Comparison of ENCODE assay signal across 17 cellular contexts in genomic region chr19:19513671-19514070, GRCh38. TPM values are rescaled to one million over a fixed set of nuclear protein-coding genes. Genes with fewer than 3 reads are reported as not detected.
DNase-seq lines count a peak whose midpoint lies in the region; ATAC-seq and TF ChIP-seq lines count a peak whose summit lies in the region.
"Had no signal": no experiment of that assay in that cellular context is flagged by ENCODE, and none has a peak within 500 bp of the region (broad histone marks: within the 10 kb centered on the region; RNA-seq: fewer than 3 reads in every experiment).

No MANE protein-coding gene starts in this region.

- TF ChIP-seq CTCF in CD4-positive, alpha-beta T cell (IDR thresholded peaks at IDR 0.05), result no peak

- peak overlapping the region; percentile 43 to 46 for H3K4me3 ChIP-seq in muscle layer of colon (ENCODE audit: low read depth in 1 of 2, low read length in 2 of 2)
- H3K4me3 ChIP-seq: left lung, right lobe of liver had no signal

- no peak overlapping the region for H3K27ac Mint-ChIP-seq in CD4-positive, alpha-beta T cell
- no peak overlapping the region for H3K27ac Mint-ChIP-seq in activated T-helper 2 cell treated with anti-CD3 and anti-CD28 coated beads, Interferon-gamma antibody, Interleukin-2, Interleukin-4, amounts not matched to agents 10 μg/mL and 5 μg/mL and 100 μg/mL, durations not matched to agents 14 hours and 24 hours and 36 hours
- no peak overlapping the region for H3K27ac Mint-ChIP-seq in stimulated activated memory B cell treated with anti-CD40 and anti-IgM and Interleukin-4, amounts not matched to agents 10 μg/mL and 1 μg/mL and 100 μg/mL, for 72 hours
- H3K27ac Mint-ChIP-seq: activated T-helper 17 cell treated with anti-CD3 and anti-CD28 coated beads, Interleukin-2, amount 50 U/mL, for 72 hours had no signal

- DNase-seq in CD4-positive, alpha-beta T cell, result no peak
- no peak for DNase-seq in activated T-helper 2 cell treated with anti-CD3 and anti-CD28 coated beads, Interferon-gamma antibody, Interleukin-2, Interleukin-4, amounts not matched to agents 10 μg/mL and 5 μg/mL and 100 μg/mL, durations not matched to agents 14 hours and 24 hours and 36 hours (ENCODE audit: low spot score)
- DNase-seq in SKM-1 treated with dmso at 0.1 percent for 144 hours (lab: John Stamatoyannopoulos, UW; ENCODE audit: unreplicated experiment) (no peak), NCI-H2196 treated with DMSO at 0.1 percent for 48 hours (lab: John Stamatoyannopoulos, UW; ENCODE audit: unreplicated experiment) (no peak), SIG-M5 treated with dmso at 0.1 percent for 504 hours (lab: John Stamatoyannopoulos, UW; ENCODE audit: unreplicated experiment) (no peak)
- DNase-seq: central memory CD4-positive, alpha-beta T cell; DMS79 treated with DMSO at 0.1 percent for 48 hours; GOT3; NCI-H1417; NCI-H526 treated with DMSO at 0.1 percent for 48 hours had no signal

- peak overlapping the region; percentile 62 for H3K4me3 Mint-ChIP-seq in CD4-positive, alpha-beta T cell
- peak overlapping the region; percentile 39 for H3K4me3 Mint-ChIP-seq in activated T-helper 2 cell treated with anti-CD3 and anti-CD28 coated beads, Interferon-gamma antibody, Interleukin-2, Interleukin-4, amounts not matched to agents 10 μg/mL and 5 μg/mL and 100 μg/mL, durations not matched to agents 14 hours and 24 hours and 36 hours (ENCODE audit: low read depth)
- H3K4me3 Mint-ChIP-seq in stimulated activated memory B cell treated with anti-CD40 and anti-IgM and Interleukin-4, amounts not matched to agents 10 μg/mL and 1 μg/mL and 100 μg/mL, for 72 hours, result peak overlapping the region; percentile 50
- H3K4me3 Mint-ChIP-seq: activated T-helper 17 cell treated with anti-CD3 and anti-CD28 coated beads, Interleukin-2, amount 50 U/mL, for 72 hours had no signal

- H3K9ac ChIP-seq in muscle layer of colon (ENCODE audit: low read length), result no peak overlapping the region

- H3K9me3 Mint-ChIP-seq in CD4-positive, alpha-beta T cell, result no peaks in the 10 kb centered on the region
- H3K9me3 Mint-ChIP-seq in activated T-helper 2 cell treated with anti-CD3 and anti-CD28 coated beads, Interferon-gamma antibody, Interleukin-2, Interleukin-4, amounts not matched to agents 10 μg/mL and 5 μg/mL and 100 μg/mL, durations not matched to agents 14 hours and 24 hours and 36 hours, result no peaks in the 10 kb centered on the region
- H3K9me3 Mint-ChIP-seq in stimulated activated memory B cell treated with anti-CD40 and anti-IgM and Interleukin-4, amounts not matched to agents 10 μg/mL and 1 μg/mL and 100 μg/mL, for 72 hours, result no peaks in the 10 kb centered on the region
- H3K9me3 Mint-ChIP-seq: activated T-helper 17 cell treated with anti-CD3 and anti-CD28 coated beads, Interleukin-2, amount 50 U/mL, for 72 hours had no signal

- no peaks in the 10 kb centered on the region for H3K27me3 ChIP-seq in CD4-positive, alpha-beta T cell (ENCODE audit: control insufficient read depth, insufficient read depth, low read length)
- H3K27me3 ChIP-seq in muscle layer of colon (ENCODE audit: control insufficient read depth in 1 of 2, insufficient read depth in 2 of 2, low read length in 2 of 2), result no peaks in the 10 kb centered on the region
- H3K27me3 ChIP-seq: left lung, right lobe of liver, transverse colon had no signal

- peaks cover 14% of the 10 kb centered on the region for H3K4me1 ChIP-seq in muscle layer of colon (ENCODE audit: insufficient read depth, low read length)

- no peaks in the 10 kb centered on the region for H3K27me3 Mint-ChIP-seq in CD4-positive, alpha-beta T cell
- no peaks in the 10 kb centered on the region for H3K27me3 Mint-ChIP-seq in activated T-helper 2 cell treated with anti-CD3 and anti-CD28 coated beads, Interferon-gamma antibody, Interleukin-2, Interleukin-4, amounts not matched to agents 10 μg/mL and 5 μg/mL and 100 μg/mL, durations not matched to agents 14 hours and 24 hours and 36 hours (ENCODE audit: low read depth)
- H3K27me3 Mint-ChIP-seq in stimulated activated memory B cell treated with anti-CD40 and anti-IgM and Interleukin-4, amounts not matched to agents 10 μg/mL and 1 μg/mL and 100 μg/mL, for 72 hours, result no peaks in the 10 kb centered on the region
- H3K27me3 Mint-ChIP-seq: activated T-helper 17 cell treated with anti-CD3 and anti-CD28 coated beads, Interleukin-2, amount 50 U/mL, for 72 hours had no signal

- POLR2A ChIA-PET in CD4-positive, alpha-beta T cell (lab: Charles Lee), result interaction anchor here (1.1 kb wide), 1 partner anchor 352 kb away, joined by 3 read pairs; the partner anchor contains the start of gene ZNF253

- ATAC-seq in CD4-positive, alpha-beta T cell (ENCODE audit: poor library complexity), result no peak
- no peak for ATAC-seq in stimulated activated memory B cell treated with anti-CD40 and anti-IgM and Interleukin-4, amounts not matched to agents 10 μg/mL and 1 μg/mL and 100 μg/mL, for 72 hours
- ATAC-seq: activated T-helper 17 cell treated with anti-CD3 and anti-CD28 coated beads, Interleukin-2, amount 50 U/mL, for 72 hours; HepG2 had no signal

- H3K4me1 Mint-ChIP-seq in CD4-positive, alpha-beta T cell (ENCODE audit: low read depth), result peaks cover 22% of the 10 kb centered on the region
- no peaks in the 10 kb centered on the region for H3K4me1 Mint-ChIP-seq in activated T-helper 2 cell treated with anti-CD3 and anti-CD28 coated beads, Interferon-gamma antibody, Interleukin-2, Interleukin-4, amounts not matched to agents 10 μg/mL and 5 μg/mL and 100 μg/mL, durations not matched to agents 14 hours and 24 hours and 36 hours (ENCODE audit: low read depth)
- peaks cover 12% of the 10 kb centered on the region for H3K4me1 Mint-ChIP-seq in stimulated activated memory B cell treated with anti-CD40 and anti-IgM and Interleukin-4, amounts not matched to agents 10 μg/mL and 1 μg/mL and 100 μg/mL, for 72 hours
- H3K4me1 Mint-ChIP-seq: activated T-helper 17 cell treated with anti-CD3 and anti-CD28 coated beads, Interleukin-2, amount 50 U/mL, for 72 hours had no signal

- H3K9me3 ChIP-seq in CD4-positive, alpha-beta T cell (ENCODE audit: control insufficient read depth, low read length), result no peaks in the 10 kb centered on the region
- H3K9me3 ChIP-seq in muscle layer of colon (ENCODE audit: low read length), result no peaks in the 10 kb centered on the region
- H3K9me3 ChIP-seq: right lobe of liver, transverse colon had no signal

- H3K36me3 ChIP-seq in muscle layer of colon (ENCODE audit: insufficient read depth, low read length), result no peaks in the 10 kb centered on the region
- H3K36me3 ChIP-seq: left lung, right lobe of liver, transverse colon had no signal

- CTCF ChIA-PET in CD4-positive, alpha-beta T cell (lab: Charles Lee), result no interaction called here

- no peak overlapping the region for H3K27ac ChIP-seq in CD4-positive, alpha-beta T cell (ENCODE audit: low read depth, low read length)
- H3K27ac ChIP-seq in muscle layer of colon (ENCODE audit: low read depth, low read length), result peak overlapping the region; percentile 70
- H3K27ac ChIP-seq: left lung, right lobe of liver had no signal

- H3K36me3 Mint-ChIP-seq in CD4-positive, alpha-beta T cell (ENCODE audit: low read depth), result peaks cover 9% of the 10 kb centered on the region
- peaks cover 17% of the 10 kb centered on the region for H3K36me3 Mint-ChIP-seq in activated T-helper 2 cell treated with anti-CD3 and anti-CD28 coated beads, Interferon-gamma antibody, Interleukin-2, Interleukin-4, amounts not matched to agents 10 μg/mL and 5 μg/mL and 100 μg/mL, durations not matched to agents 14 hours and 24 hours and 36 hours (ENCODE audit: low read depth)
- H3K36me3 Mint-ChIP-seq in stimulated activated memory B cell treated with anti-CD40 and anti-IgM and Interleukin-4, amounts not matched to agents 10 μg/mL and 1 μg/mL and 100 μg/mL, for 72 hours, result no peaks in the 10 kb centered on the region

- intact Hi-C loops in CD4-positive, alpha-beta T cell (cut with DNase I, micrococcal nuclease), result no loop called here
- intact Hi-C loops in activated T-helper 2 cell treated with anti-CD3 and anti-CD28 coated beads, Interferon-gamma antibody, Interleukin-2, Interleukin-4, amounts not matched to agents 10 μg/mL and 5 μg/mL and 100 μg/mL, durations not matched to agents 14 hours and 24 hours and 36 hours (cut with micrococcal nuclease), result no loop called here

RNA-seq across cellular contexts. Expression of gene TSSK6, which starts 1.7 kb away (rescaled TPM):
- 1 to 10 TPM; 3.4 to 5.5 TPM for total RNA-seq in CD4-positive, alpha-beta T cell
- 2.6 and 2.9 TPM in 2 replicates for total RNA-seq in activated T-helper 2 cell treated with anti-CD3 and anti-CD28 coated beads, Interferon-gamma antibody, Interleukin-2, Interleukin-4, amounts not matched to agents 10 μg/mL and 5 μg/mL and 100 μg/mL, durations not matched to agents 14 hours and 24 hours and 36 hours

RNA-seq across cellular contexts. Expression of gene NDUFA13, which starts 2.4 kb away (rescaled TPM):
- total RNA-seq in CD4-positive, alpha-beta T cell, result 100 to 1,000 TPM; 145 to 156 TPM
- 381 and 393 TPM in 2 replicates for total RNA-seq in activated T-helper 2 cell treated with anti-CD3 and anti-CD28 coated beads, Interferon-gamma antibody, Interleukin-2, Interleukin-4, amounts not matched to agents 10 μg/mL and 5 μg/mL and 100 μg/mL, durations not matched to agents 14 hours and 24 hours and 36 hours

RNA-seq across cellular contexts. Expression of gene YJEFN3, which starts 15.0 kb away (rescaled TPM):
- total RNA-seq in CD4-positive, alpha-beta T cell, result 1 to 10 TPM; 3.7 to 4.4 TPM
- total RNA-seq in activated T-helper 2 cell treated with anti-CD3 and anti-CD28 coated beads, Interferon-gamma antibody, Interleukin-2, Interleukin-4, amounts not matched to agents 10 μg/mL and 5 μg/mL and 100 μg/mL, durations not matched to agents 14 hours and 24 hours and 36 hours, result 9.0 and 9.7 TPM in 2 replicates

RNA-seq across cellular contexts. Expression of gene CILP2, which starts 24.4 kb away (rescaled TPM):
- total RNA-seq in CD4-positive, alpha-beta T cell, result 1 to 10 TPM; 1.1 to 1.7 TPM
- 0.14 and 0.21 TPM in 2 replicates for total RNA-seq in activated T-helper 2 cell treated with anti-CD3 and anti-CD28 coated beads, Interferon-gamma antibody, Interleukin-2, Interleukin-4, amounts not matched to agents 10 μg/mL and 5 μg/mL and 100 μg/mL, durations not matched to agents 14 hours and 24 hours and 36 hours
